Comparison of ENCODE assay signal across 29 cellular contexts in the genomic region with DNA sequence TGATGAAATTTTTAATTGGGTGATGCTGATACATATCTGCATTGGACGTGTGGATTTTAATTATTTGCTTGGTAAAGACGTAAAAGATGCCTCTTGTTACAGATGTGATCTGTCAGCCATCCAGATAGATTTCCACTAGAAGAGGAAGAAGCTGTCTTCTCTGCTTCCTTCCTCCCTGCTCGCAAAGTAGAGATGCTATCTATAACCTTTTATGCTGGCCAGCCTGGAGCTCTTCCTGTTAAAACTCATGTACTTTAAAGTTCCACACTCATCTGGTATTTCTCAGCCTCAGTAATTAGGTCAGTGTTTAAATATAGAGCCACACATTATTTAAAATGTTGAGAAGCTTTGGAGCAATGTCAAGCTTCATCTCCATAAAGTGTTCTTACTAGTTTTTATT. TPM values are rescaled to one million over a fixed set of nuclear protein-coding genes. Genes with fewer than 3 reads are reported as not detected.
A peak's percentile ranks its signal among the peaks of the same experiment; 100 is the strongest.
DNase-seq lines count a peak whose midpoint lies in the region; ATAC-seq, FAIRE-seq and TF ChIP-seq lines count a peak whose summit lies in the region.
"Had no signal": no experiment of that assay in that cellular context is flagged by ENCODE, and none has a peak within 500 bp of the region (broad histone marks: within the 10 kb centered on the region; RNA-seq: fewer than 3 reads in every experiment).

No MANE protein-coding gene starts in this region.

- H3K4me1 ChIP-seq in right lobe of liver, result no peaks in the 10 kb centered on the region
- no peaks in the 10 kb centered on the region for H3K4me1 ChIP-seq in HepG2 (ENCODE audit: insufficient read depth, low read length)
- H3K4me1 ChIP-seq in right cardiac atrium (ENCODE audit: control insufficient read depth, insufficient read depth, low read length), result peaks cover 2% of the 10 kb centered on the region

- CTCF ChIA-PET in HepG2 (lab: Yijun Ruan, JAX; ENCODE audit: low intra/inter-chr PET ratio, low total read pairs), result no interaction called here

- BruUV-seq in HepG2 (replicated peaks; lab: Mats Ljungman, UMichigan), result no TSS peak

- H3K36me3 ChIP-seq in right lobe of liver (no peaks in the 10 kb centered on the region), HepG2 (replicated peaks in 1 of 2; ENCODE audit: control insufficient read depth in 1 of 2, insufficient read depth in 2 of 2, low read length in 2 of 2) (no peaks in the 10 kb centered on the region)

- H2AFZ ChIP-seq in HepG2 (ENCODE audit: low read length), result no peak overlapping the region

- intact Hi-C loops in right lobe of liver (cut with DNase I) (no loop called here), HepG2 (cut with micrococcal nuclease; ENCODE audit: unreplicated experiment) (no loop called here), right cardiac atrium (cut with DNase I) (no loop called here)

- TF ChIP-seq EP300 in HepG2 (IDR thresholded peaks at IDR 0.05; ENCODE audit: low read depth in 2 of 2, low read length in 2 of 2) (no peak), HepG2 (CRISPR knock-in tag; IDR thresholded peaks at IDR 0.05; ENCODE audit: borderline replicate concordance) (no peak)

- POLR2A ChIA-PET in HepG2 (lab: Yijun Ruan, JAX), result no interaction called here

- TF ChIP-seq CTCF in right lobe of liver (IDR thresholded peaks at IDR 0.05) (no peak), HepG2 (CRISPR knock-in tag; IDR thresholded peaks at IDR 0.05) (no peak)

- H3K4me2 ChIP-seq in HepG2 (ENCODE audit: low read depth, low read length), result no peak overlapping the region

- DNase-seq in right lobe of liver (no peak), HepG2 (ENCODE audit: low spot score) (no peak), dermis blood vessel endothelial cell (peak; percentile 43), right cardiac atrium (no peak), T-helper 9 cell (no peak), NCI-H2107 (lab: John Stamatoyannopoulos, UW) (no peak)
- DNase-seq: activated CD4-positive, alpha-beta memory T cell treated with anti-CD3 and anti-CD28 coated beads, Interleukin-2, amount 10 ng/mL, durations not matched to agents 7 days and 5 days; activated gamma-delta T cell treated with Interleukin-2 at 50 U/mL for 16 hours; activated T-cell treated with anti-CD3 and anti-CD28 coated beads for 4 hours; cortex of kidney; IMR-90; NCI-H1436 treated with DMSO at 0.1 percent for 48 hours; NCI-H510A treated with DMSO at 0.1 percent for 48 hours; posterior cingulate gyrus had no signal

- in situ Hi-C loops in HepG2 (cut with HindIII; ENCODE audit: extremely low pct_ligation_motif_present, low pct_unique_long_range_greater_than_20kb), result no loop called here

- H3K9me3 ChIP-seq in right lobe of liver (no peaks in the 10 kb centered on the region), HepG2 (ENCODE audit: low read length) (no peaks in the 10 kb centered on the region), right cardiac atrium (ENCODE audit: control insufficient read depth, low read length) (no peaks in the 10 kb centered on the region)

- no peaks in the 10 kb centered on the region for H3K79me2 ChIP-seq in HepG2 (ENCODE audit: insufficient read depth, low read length)

- no peak for TF ChIP-seq RAD21 in HepG2 (CRISPR knock-in tag; IDR thresholded peaks at IDR 0.05)

- H3K9ac ChIP-seq in HepG2 (ENCODE audit: insufficient read depth, low read depth, low read length), result no peak overlapping the region

- no peak for FAIRE-seq in HepG2 (lab: Jason Lieb, UNC)
- FAIRE-seq: D721Med, frontal cortex, keratinocyte, urothelium cell line had no signal

- TF ChIP-seq POLR2A in right lobe of liver (IDR thresholded peaks at IDR 0.05), result no peak
- no peak for TF ChIP-seq POLR2A in HepG2 (IDR thresholded peaks at IDR 0.05; ENCODE audit: insufficient read depth in 1 of 2, low read depth in 2 of 2, low read length in 2 of 2)

- no peak overlapping the region for H3K4me3 ChIP-seq in right lobe of liver
- H3K4me3 ChIP-seq in HepG2 (replicated peaks in 1 of 3; ENCODE audit: insufficient read depth in 1 of 3, low read depth in 2 of 3, low read length in 3 of 3), result no peak overlapping the region
- no peak overlapping the region for H3K4me3 ChIP-seq in right cardiac atrium (ENCODE audit: low read length)

- H4K20me1 ChIP-seq in HepG2 (ENCODE audit: insufficient read depth, low read length), result no peaks in the 10 kb centered on the region

- H3K27me3 ChIP-seq in right lobe of liver, result no peaks in the 10 kb centered on the region
- no peaks in the 10 kb centered on the region for H3K27me3 ChIP-seq in HepG2 (ENCODE audit: control insufficient read depth in 1 of 2, insufficient read depth in 2 of 2, low read length in 2 of 2)
- H3K27me3 ChIP-seq in right cardiac atrium (ENCODE audit: control insufficient read depth, insufficient read depth), result no peaks in the 10 kb centered on the region

- ATAC-seq in right lobe of liver (peak; percentile 33 to 58 (median 46)), HepG2 (no peak), right cardiac atrium (peak; percentile 76 to 81), GM18873 (IDR thresholded peaks at IDR 0.05; ENCODE audit: low FRiP score, unreplicated experiment) (no peak)
- ATAC-seq: activated CD4-positive, CD25-positive, alpha-beta regulatory T cell treated with anti-CD3 and anti-CD28 coated beads, Interleukin-2, amount 50 U/mL, for 24 hours; natural killer cell treated with Interleukin-12 subunit alpha and Interleukin-12 subunit beta and Interleukin-15 and Interleukin-18, amount 100 ng/mL, for 72 hours had no signal

- 17% methylated on average over 3 of the region's 3 CpGs for WGBS in right lobe of liver (ENCODE audit: insufficient coverage, low coverage, low lambda C conversion rate, missing lambda C conversion rate)
- 0% methylated on average over 3 of the region's 3 CpGs for WGBS in HepG2 (ENCODE audit: low lambda C conversion rate)
- 2% methylated on average over 3 of the region's 3 CpGs for WGBS in right cardiac atrium

- H3K27ac ChIP-seq in right lobe of liver (no peak overlapping the region), HepG2 (ENCODE audit: extremely low read length, insufficient read depth, low read length) (no peak overlapping the region), right cardiac atrium (ENCODE audit: low read length) (no peak overlapping the region), temporal lobe (ENCODE audit: low read depth, low read length) (peak overlapping the region; percentile 88)
- H3K27ac ChIP-seq: C4-2B, epithelial cell of prostate, HL-60 had no signal

TF ChIP-seq in HepG2, 621 proteins besides CTCF, POLR2A, EP300 and RAD21 (continues in another document):
- TF ChIP-seq, protein P1, sequence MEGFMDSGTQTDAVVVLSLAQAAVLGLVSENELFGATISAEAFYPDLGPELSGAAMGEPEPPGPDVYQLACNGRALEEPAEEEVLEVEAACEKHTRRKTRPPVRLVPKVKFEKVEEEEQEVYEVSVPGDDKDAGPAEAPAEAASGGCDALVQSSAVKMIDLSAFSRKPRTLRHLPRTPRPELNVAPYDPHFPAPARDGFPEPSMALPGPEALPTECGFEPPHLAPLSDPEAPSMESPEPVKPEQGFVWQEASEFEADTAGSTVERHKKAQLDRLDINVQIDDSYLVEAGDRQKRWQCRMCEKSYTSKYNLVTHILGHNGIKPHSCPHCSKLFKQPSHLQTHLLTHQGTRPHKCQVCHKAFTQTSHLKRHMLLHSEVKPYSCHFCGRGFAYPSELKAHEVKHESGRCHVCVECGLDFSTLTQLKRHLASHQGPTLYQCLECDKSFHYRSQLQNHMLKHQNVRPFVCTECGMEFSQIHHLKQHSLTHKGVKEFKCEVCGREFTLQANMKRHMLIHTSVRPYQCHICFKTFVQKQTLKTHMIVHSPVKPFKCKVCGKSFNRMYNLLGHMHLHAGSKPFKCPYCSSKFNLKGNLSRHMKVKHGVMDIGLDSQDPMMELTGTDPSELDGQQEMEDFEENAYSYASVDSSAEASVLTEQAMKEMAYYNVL (CRISPR knock-in tag; IDR thresholded peaks at IDR 0.05; ENCODE audit: borderline replicate concordance), result no peak
- TF ChIP-seq SP2 (CRISPR knock-in tag; IDR thresholded peaks at IDR 0.05) (no peak), ZSCAN9 (CRISPR knock-in tag; IDR thresholded peaks at IDR 0.05; ENCODE audit: borderline replicate concordance) (no peak), NCOR1 (IDR thresholded peaks at IDR 0.05; ENCODE audit: borderline replicate concordance, low read length) (no peak)

RNA-seq across cellular contexts. Expression of a gene that starts 51.2 kb away (rescaled TPM):
- total RNA-seq in right lobe of liver, result not detected
- not detected in 2 replicates for total RNA-seq in HepG2 (2016; rRNA removed; fragmentation: Illumina TruSeq; extraction: Trizol)
- not detected in 2 replicates for total RNA-seq in HepG2 (2016; cell fraction: cytosol; rRNA removed; fragmentation: Illumina TruSeq; extraction: Trizol; ENCODE audit: low read depth)
- total RNA-seq in HepG2 (2016; cell fraction: insoluble cytoplasmic fraction; rRNA removed; fragmentation: Illumina TruSeq; extraction: Trizol), result not detected in 2 replicates
- not detected in 2 replicates for total RNA-seq in HepG2 (2016; cell fraction: membrane; rRNA removed; fragmentation: Illumina TruSeq; extraction: Trizol)
- total RNA-seq in HepG2 (2016; cell fraction: nucleus; rRNA removed; fragmentation: Illumina TruSeq; extraction: Trizol), result not detected in 2 replicates
- polyA plus RNA-seq in HepG2 (2011; rRNA removed), result not detected in 2 replicates
- not detected in 2 replicates for polyA plus RNA-seq in HepG2 (2011; cell fraction: cytosol; rRNA removed)
- not detected in 2 replicates for polyA plus RNA-seq in HepG2 (2011; cell fraction: nucleus; rRNA removed)
- polyA plus RNA-seq in HepG2 (2012), result not detected in 2 replicates
- not detected in 2 replicates for polyA plus RNA-seq in HepG2 (2016; cell fraction: cytosol; fragmentation: Illumina TruSeq; extraction: Trizol; ENCODE audit: low read depth)
- polyA plus RNA-seq in HepG2 (2016; cell fraction: insoluble cytoplasmic fraction; fragmentation: Illumina TruSeq; extraction: Trizol; ENCODE audit: low read depth), result not detected in 2 replicates
- not detected in 2 replicates for polyA plus RNA-seq in HepG2 (2016; cell fraction: membrane; fragmentation: Illumina TruSeq; extraction: Trizol; ENCODE audit: low read depth)
- not detected in 2 replicates for polyA plus RNA-seq in HepG2 (2016; cell fraction: nucleus; fragmentation: Illumina TruSeq; extraction: Trizol; ENCODE audit: insufficient read depth, low read depth)
- polyA minus RNA-seq in HepG2 (2011; rRNA and poly(A)+ RNA removed; ENCODE audit: low replicate concordance), result not detected in 2 replicates
- not detected in 2 replicates for polyA minus RNA-seq in HepG2 (2011; cell fraction: cytosol; rRNA and poly(A)+ RNA removed)
- polyA minus RNA-seq in HepG2 (2011; cell fraction: nucleus; rRNA and poly(A)+ RNA removed), result not detected in 2 replicates
- total RNA-seq in dermis blood vessel endothelial cell, result not detected in 2 replicates
- 1 to 10 TPM in 1 of 4 donors, under 1 TPM in 3; 0.22 to 1.6 (median 0.80) TPM for total RNA-seq in right cardiac atrium
- polyA plus RNA-seq in right cardiac atrium, result 0.50 TPM
- 0.74 TPM for total RNA-seq in temporal lobe
- total RNA-seq: activated CD4-positive, alpha-beta memory T cell treated with anti-CD3 and anti-CD28 coated beads, Interleukin-2, amount 10 ng/mL, durations not matched to agents 7 days and 5 days; H4; IMR-90; MCF 10A; natural killer cell treated with Interleukin-12 subunit alpha and Interleukin-12 subunit beta and Interleukin-15 and Interleukin-18, amount 100 ng/mL, for 72 hours; RPMI7951; subcutaneous adipose tissue had no signal
- polyA plus RNA-seq: IMR-90, keratinocyte had no signal

Comparison
In these comparisons a context has a peak if more than half of its experiments do, and no peak if none do; other contexts are left out.
1. ATAC-seq: peak in right lobe of liver (4 of 4) and right cardiac atrium (2 of 2); none in HepG2 (single experiment) and GM18873 (single experiment).